ENCODE assay signal across 14 cellular contexts in the genomic region with DNA sequence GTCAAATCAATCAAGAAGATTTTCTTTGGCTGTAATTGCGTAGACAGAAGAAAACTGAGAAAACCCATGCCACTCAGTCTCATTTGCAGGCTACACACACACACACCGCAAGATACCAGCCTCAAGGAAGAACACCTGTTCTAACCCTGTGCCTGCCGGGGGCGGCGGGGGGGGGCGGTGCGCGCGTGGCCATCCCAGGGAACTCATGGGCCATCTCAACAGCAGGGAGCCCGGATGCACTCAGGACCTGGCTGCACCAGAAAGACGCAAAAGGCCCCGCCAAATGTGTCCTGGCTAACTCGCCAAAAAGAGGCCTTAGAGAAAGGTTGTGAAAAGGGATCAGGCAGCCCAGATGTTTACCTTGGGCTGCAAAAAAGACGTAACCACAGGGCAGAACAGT. TPM values are rescaled to one million over a fixed set of nuclear protein-coding genes. Genes with fewer than 3 reads are reported as not detected.
A peak's percentile ranks its signal among the peaks of the same experiment; 100 is the strongest.
DNase-seq lines count a peak whose midpoint lies in the region; TF ChIP-seq lines count a peak whose summit lies in the region.
"Had no signal": no experiment of that assay in that cellular context is flagged by ENCODE, and none has a peak within 500 bp of the region (broad histone marks: within the 10 kb centered on the region; RNA-seq: fewer than 3 reads in every experiment).

No MANE protein-coding gene starts in this region.

- WGBS in testis, 2 donors: 19 to 25% methylated on average over 3 to 14 of the region's 14 CpGs

- H3K27ac ChIP-seq in breast epithelium: no peak overlapping the region
- H3K27ac ChIP-seq in testis: no peak overlapping the region
- H3K27ac ChIP-seq: tibial artery had no signal

- no peak overlapping the region for H3K27ac Mint-ChIP-seq in MCF 10A (ENCODE audit: low read depth, unreplicated experiment)
- no peak overlapping the region for H3K27ac Mint-ChIP-seq in immature natural killer cell

- no peaks in the 10 kb centered on the region for H3K9me3 ChIP-seq in breast epithelium
- H3K9me3 ChIP-seq in testis: no peaks in the 10 kb centered on the region
- H3K9me3 ChIP-seq: BE2C, MG63, mucosa of descending colon, tibial artery had no signal

- TF ChIP-seq POLR2A in breast epithelium (IDR thresholded peaks at IDR 0.05) (no peak), testis (IDR thresholded peaks at IDR 0.05) (no peak)

- TF ChIP-seq CTCF in MCF 10A (IDR thresholded peaks at IDR 0.05; ENCODE audit: unreplicated experiment): no peak
- TF ChIP-seq CTCF in breast epithelium (IDR thresholded peaks at IDR 0.05): no peak
- no peak for TF ChIP-seq CTCF in testis (IDR thresholded peaks at IDR 0.05)

- H3K4me1 Mint-ChIP-seq in MCF 10A (ENCODE audit: insufficient read depth, unreplicated experiment) (no peaks in the 10 kb centered on the region), immature natural killer cell (peaks cover 13 to 18% of the 10 kb centered on the region in 2 donors)

- H3K27me3 ChIP-seq in breast epithelium (peaks cover 0 to 7% of the 10 kb centered on the region in 2 donors), testis (no peaks in the 10 kb centered on the region)
- H3K27me3 ChIP-seq: MG63 had no signal

- H3K9me3 Mint-ChIP-seq in MCF 10A (ENCODE audit: unreplicated experiment) (no peaks in the 10 kb centered on the region), immature natural killer cell (no peaks in the 10 kb centered on the region)

- H3K27me3 Mint-ChIP-seq in MCF 10A (ENCODE audit: insufficient read depth, unreplicated experiment) (peaks cover 92% of the 10 kb centered on the region), immature natural killer cell (ENCODE audit: low read depth in 3 of 3) (peaks cover 12 to 29% (median 20%) of the 10 kb centered on the region in 3 donors)

- H3K4me1 ChIP-seq in breast epithelium (peaks cover 0 to 4% of the 10 kb centered on the region in 2 donors), testis (peaks cover 4% of the 10 kb centered on the region)
- H3K4me1 ChIP-seq: BE2C had no signal

- H3K4me3 ChIP-seq in breast epithelium: no peak overlapping the region
- no peak overlapping the region for H3K4me3 ChIP-seq in testis
- H3K4me3 ChIP-seq: MG63, mucosa of descending colon had no signal

- H3K36me3 ChIP-seq in breast epithelium: no peaks in the 10 kb centered on the region
- no peaks in the 10 kb centered on the region for H3K36me3 ChIP-seq in testis (ENCODE audit: low read depth, missing control alignments)
- H3K36me3 ChIP-seq: BE2C, MG63, tibial artery had no signal

- no peaks in the 10 kb centered on the region for H3K36me3 Mint-ChIP-seq in MCF 10A (ENCODE audit: insufficient read depth, unreplicated experiment)
- no peaks in the 10 kb centered on the region for H3K36me3 Mint-ChIP-seq in immature natural killer cell

- DNase-seq in MCF 10A (ENCODE audit: unreplicated experiment): no peak
- no peak for DNase-seq in breast epithelium (ENCODE audit: low spot score in 2 of 2)
- peak; percentile 37 for DNase-seq in SK-N-DZ (ENCODE audit: low spot score)
- DNase-seq in immature natural killer cell: no peak
- DNase-seq in testis: peak; percentile 18
- no peak for DNase-seq in NCI-H2081 treated with DMSO at 0.1 percent for 48 hours (lab: John Stamatoyannopoulos, UW)
- no peak for DNase-seq in NCI-H774 (lab: John Stamatoyannopoulos, UW)
- no peak for DNase-seq in NCI-H1105 treated with DMSO at 0.1 percent for 48 hours (lab: John Stamatoyannopoulos, UW)
- DNase-seq: central memory CD4-positive, alpha-beta T cell; MG63; SHP77; tibial artery had no signal

- H3K4me3 Mint-ChIP-seq in MCF 10A (ENCODE audit: unreplicated experiment) (peak overlapping the region; percentile 67), immature natural killer cell (peak overlapping the region; percentile 61 to 81 (median 64))

- intact Hi-C loops in MCF 10A (cut with micrococcal nuclease) (loop anchor here (5.0 to 10.0 kb wide), 3 partner anchors 430 to 732 kb away; no protein-coding TSS in a partner anchor), breast epithelium (cut with DNase I; ENCODE audit: low total_unique reads) (loop anchor here (5.0 kb wide), 1 partner anchor 802 kb away; no protein-coding TSS in a partner anchor), testis (cut with DNase I; ENCODE audit: low total_unique reads) (no loop called here)

- BruUV-seq in MCF 10A (replicated peaks; lab: Mats Ljungman, UMichigan): no TSS peak

- CTCF ChIA-PET in MCF 10A (lab: Yijun Ruan, JAX): interaction anchor here (1.3 to 2.7 kb wide), 9 partner anchors 13 to 734 kb away, joined by 3 to 32 read pairs (median 8); no protein-coding TSS in a partner anchor

- POLR2A ChIA-PET in MCF 10A (lab: Yijun Ruan, JAX): no interaction called here

RNA-seq across cellular contexts. Expression of a gene that starts 2.1 kb away (rescaled TPM):
- total RNA-seq in MCF 10A (2022): not detected in 2 replicates
- under 1 TPM in 2 of 3 donors, not detected in 1; under 0.01 to 0.29 TPM for total RNA-seq in breast epithelium
- polyA plus RNA-seq in SK-N-DZ (2014; cell fraction: cytosol; rRNA removed): 36.4 and 38.2 TPM in 2 replicates
- polyA plus RNA-seq in SK-N-DZ (2014; cell fraction: nucleus; rRNA removed): 52.2 and 56.1 TPM in 2 replicates
- under 1 TPM in 2 of 3 donors, not detected in 1; 0.13 to 0.59 TPM for polyA plus RNA-seq in immature natural killer cell
- 1 to 10 TPM; 1.4 to 2.2 TPM for total RNA-seq in testis
- polyA plus RNA-seq in testis (ENCODE audit: insufficient read depth, low read depth, low replicate concordance): 1.6 TPM

Comparison
In these comparisons a context has a peak if more than half of its experiments do, and no peak if none do; other contexts are left out.
1. DNase-seq: peak in SK-N-DZ (single experiment) and testis (single experiment); none in MCF 10A (single experiment), breast epithelium (0 of 2), immature natural killer cell (0 of 3), NCI-H2081 treated with DMSO at 0.1 percent for 48 hours (single experiment), NCI-H774 (single experiment) and NCI-H1105 treated with DMSO at 0.1 percent for 48 hours (single experiment).